ENCODE assay signal across 12 cellular contexts in genomic region chr4:1033840-1034551, GRCh38. TPM values are rescaled to one million over a fixed set of nuclear protein-coding genes. Genes with fewer than 3 reads are reported as not detected.
DNase-seq lines count a peak whose midpoint lies in the region; ATAC-seq and TF ChIP-seq lines count a peak whose summit lies in the region.
"Had no signal": no experiment of that assay in that cellular context is flagged by ENCODE, and none has a peak within 500 bp of the region (broad histone marks: within the 10 kb centered on the region; RNA-seq: fewer than 3 reads in every experiment).

No MANE protein-coding gene starts in this region.

- H3K27me3 ChIP-seq in left ventricle myocardium inferior (ENCODE audit: low read depth), result peaks cover 69% of the 10 kb centered on the region
- H3K27me3 ChIP-seq: Peyer's patch had no signal

- H3K27ac ChIP-seq in left ventricle myocardium inferior (replicated peaks), result peak overlapping the region; percentile 38
- H3K27ac ChIP-seq: Peyer's patch had no signal

- intact Hi-C loops in left ventricle myocardium inferior (cut with micrococcal nuclease), result no loop called here

- peaks cover 19% of the 10 kb centered on the region for H3K4me1 ChIP-seq in left ventricle myocardium inferior
- H3K4me1 ChIP-seq: Peyer's patch had no signal

- no peaks in the 10 kb centered on the region for H3K9me3 ChIP-seq in left ventricle myocardium inferior (replicated peaks)

- in situ Hi-C loops in astrocyte of the cerebellum (cut with HindIII; ENCODE audit: low sequenced_read_pairs), result loop anchor here (5.0 kb wide), 1 partner anchor 62 kb away; the partner anchor contains the start of gene DGKQ

- no peak for TF ChIP-seq CTCF in astrocyte of the cerebellum (IDR thresholded peaks at IDR 0.05; ENCODE audit: low read depth, low read length, missing control alignments)
- TF ChIP-seq CTCF in left ventricle myocardium inferior (IDR thresholded peaks at IDR 0.05; ENCODE audit: borderline replicate concordance), result no peak

- H3K4me3 ChIP-seq in astrocyte of the cerebellum (ENCODE audit: low read depth, low read length), result peak overlapping the region; percentile 24
- H3K4me3 ChIP-seq in left ventricle myocardium inferior, result peak overlapping the region; percentile 29
- H3K4me3 ChIP-seq: Peyer's patch had no signal

- peak; percentile 28 for DNase-seq in DMS 273 treated with DMSO at 0.1 percent for 48 hours (lab: John Stamatoyannopoulos, UW)
- peak; percentile 66 for DNase-seq in astrocyte of the cerebellum (ENCODE audit: low read depth)
- peak; percentile 53 for DNase-seq in left ventricle myocardium inferior
- peak; percentile 60 for DNase-seq in putamen (ENCODE audit: low spot score)
- no peak for DNase-seq in NCI-H2029 treated with DMSO at 0.1 percent for 48 hours (lab: John Stamatoyannopoulos, UW)
- no peak for DNase-seq in activated naive CD4-positive, alpha-beta T cell (lab: John Stamatoyannopoulos, UW)
- DNase-seq: activated T-cell treated with anti-CD3 and anti-CD28 coated beads for 4 hours; CD4-positive, alpha-beta T cell; NCI-H2081 treated with DMSO at 0.1 percent for 48 hours; Peyer's patch had no signal

- H3K36me3 ChIP-seq in left ventricle myocardium inferior, result no peaks in the 10 kb centered on the region
- H3K36me3 ChIP-seq: Peyer's patch had no signal

- ATAC-seq in GM21528 (IDR thresholded peaks at IDR 0.05; ENCODE audit: low FRiP score, unreplicated experiment) (no peak), HG03097 (IDR thresholded peaks at IDR 0.05; ENCODE audit: low FRiP score, unreplicated experiment) (no peak)

RNA-seq across cellular contexts. Expression of gene FGFRL1, which starts 22.6 kb away (rescaled TPM):
- 22.4 TPM for total RNA-seq in left ventricle myocardium inferior

RNA-seq across cellular contexts. Expression of gene SLC26A1, which starts 40.8 kb away (rescaled TPM):
- not detected for total RNA-seq in left ventricle myocardium inferior
- total RNA-seq: CD4-positive, alpha-beta T cell had no signal

RNA-seq across cellular contexts. Expression of gene IDUA, which starts 47.2 kb away (rescaled TPM):
- total RNA-seq in left ventricle myocardium inferior, result 9.0 TPM

Comparison
In these comparisons a context has a peak if more than half of its experiments do, and no peak if none do; other contexts are left out.
1. DNase-seq: peak in DMS 273 treated with DMSO at 0.1 percent for 48 hours (single experiment), astrocyte of the cerebellum (single experiment), left ventricle myocardium inferior (single experiment) and putamen (single experiment); none in NCI-H2029 treated with DMSO at 0.1 percent for 48 hours (single experiment) and activated naive CD4-positive, alpha-beta T cell (0 of 4).